In genomic region chr2:85246348-85246747, GRCh38 we compare ENCODE assay signal across 17 cellular contexts.
DNase-seq lines count a peak whose midpoint lies in the region; ATAC-seq and TF ChIP-seq lines count a peak whose summit lies in the region.
"Had no signal": no experiment of that assay in that cellular context is flagged by ENCODE, and none has a peak within 500 bp of the region (broad histone marks: within the 10 kb centered on the region; RNA-seq: fewer than 3 reads in every experiment).

No MANE protein-coding gene starts in this region.

- H3K9me3 Mint-ChIP-seq in T-helper 2 cell treated with Interferon-gamma antibody and Interleukin-4, amounts not matched to agents 5 μg/mL and 100 μg/mL, for 36 hours = no peaks in the 10 kb centered on the region
- H3K9me3 Mint-ChIP-seq: activated CD4-positive, alpha-beta T cell treated with anti-CD3 and anti-CD28 coated beads, Interleukin-2, amount 10 ng/mL, durations not matched to agents 7 days and 5 days; activated T-helper 1 cell treated with anti-CD3 and anti-CD28 coated beads, Interleukin-12 subunit alpha, Interleukin-12 subunit beta, Interleukin-2, Interleukin-4 antibody, amounts not matched to agents 30 ng/mL and 10 ng/mL and 1 ng/mL, durations not matched to agents 14 hours and 24 hours and 36 hours; natural killer cell had no signal

- peak; percentile 7 for ATAC-seq in foreskin keratinocyte
- no peak for ATAC-seq in HG03097 (IDR thresholded peaks at IDR 0.05; ENCODE audit: low FRiP score, unreplicated experiment)
- ATAC-seq: left ventricle myocardium superior, natural killer cell had no signal

- no peak overlapping the region for H3K27ac ChIP-seq in foreskin keratinocyte
- H3K27ac ChIP-seq in temporal lobe (ENCODE audit: low read depth, low read length) = peak overlapping the region; percentile 7
- H3K27ac ChIP-seq: adrenal gland had no signal

- H3K4me1 ChIP-seq in foreskin keratinocyte = peaks cover 16% of the 10 kb centered on the region

- no peak overlapping the region for H3K4me3 Mint-ChIP-seq in T-helper 2 cell treated with Interferon-gamma antibody and Interleukin-4, amounts not matched to agents 5 μg/mL and 100 μg/mL, for 36 hours
- H3K4me3 Mint-ChIP-seq: activated CD4-positive, alpha-beta T cell treated with anti-CD3 and anti-CD28 coated beads, Interleukin-2, amount 10 ng/mL, durations not matched to agents 7 days and 5 days; activated T-helper 1 cell treated with anti-CD3 and anti-CD28 coated beads, Interleukin-12 subunit alpha, Interleukin-12 subunit beta, Interleukin-2, Interleukin-4 antibody, amounts not matched to agents 30 ng/mL and 10 ng/mL and 1 ng/mL, durations not matched to agents 14 hours and 24 hours and 36 hours; natural killer cell had no signal

- peak; percentile 12 for DNase-seq in T-helper 2 cell treated with Interferon-gamma antibody and Interleukin-4, amounts not matched to agents 5 μg/mL and 100 μg/mL, for 36 hours (ENCODE audit: low spot score)
- no peak for DNase-seq in T-helper 2 cell
- peak; percentile 98 for DNase-seq in NCI-H82 (lab: John Stamatoyannopoulos, UW)
- no peak for DNase-seq in foreskin keratinocyte
- DNase-seq in NOMO-1 (lab: John Stamatoyannopoulos, UW; ENCODE audit: unreplicated experiment in 2 of 2) = no peak
- DNase-seq in activated naive CD4-positive, alpha-beta T cell treated with Interleukin-2 at 50 U/mL for 16 hours = no peak
- DNase-seq: activated CD4-positive, alpha-beta T cell treated with anti-CD3 and anti-CD28 coated beads, Interleukin-2, amount 10 ng/mL, durations not matched to agents 7 days and 5 days; adrenal gland; left ventricle myocardium superior; natural killer cell; NCI-H510A; RPMI8226; stimulated activated CD4-positive, alpha-beta T cell treated with anti-CD3 and anti-CD28 coated beads, Interleukin-4, amount 100 ng/mL, for 1 hour had no signal

- H3K27me3 ChIP-seq in foreskin keratinocyte = no peaks in the 10 kb centered on the region
- H3K27me3 ChIP-seq: adrenal gland, right atrium auricular region had no signal

- no peaks in the 10 kb centered on the region for H3K4me1 Mint-ChIP-seq in T-helper 2 cell treated with Interferon-gamma antibody and Interleukin-4, amounts not matched to agents 5 μg/mL and 100 μg/mL, for 36 hours (ENCODE audit: low read depth)
- H3K4me1 Mint-ChIP-seq: activated CD4-positive, alpha-beta T cell treated with anti-CD3 and anti-CD28 coated beads, Interleukin-2, amount 10 ng/mL, durations not matched to agents 7 days and 5 days had no signal

- no peak overlapping the region for H3K27ac Mint-ChIP-seq in T-helper 2 cell treated with Interferon-gamma antibody and Interleukin-4, amounts not matched to agents 5 μg/mL and 100 μg/mL, for 36 hours
- H3K27ac Mint-ChIP-seq: activated CD4-positive, alpha-beta T cell treated with anti-CD3 and anti-CD28 coated beads, Interleukin-2, amount 10 ng/mL, durations not matched to agents 7 days and 5 days; activated T-helper 1 cell treated with anti-CD3 and anti-CD28 coated beads, Interleukin-12 subunit alpha, Interleukin-12 subunit beta, Interleukin-2, Interleukin-4 antibody, amounts not matched to agents 30 ng/mL and 10 ng/mL and 1 ng/mL, durations not matched to agents 14 hours and 24 hours and 36 hours; natural killer cell had no signal

- no peaks in the 10 kb centered on the region for H3K36me3 Mint-ChIP-seq in T-helper 2 cell treated with Interferon-gamma antibody and Interleukin-4, amounts not matched to agents 5 μg/mL and 100 μg/mL, for 36 hours (ENCODE audit: low read depth)
- H3K36me3 Mint-ChIP-seq: natural killer cell had no signal

- peaks cover 4% of the 10 kb centered on the region for H3K27me3 Mint-ChIP-seq in T-helper 2 cell treated with Interferon-gamma antibody and Interleukin-4, amounts not matched to agents 5 μg/mL and 100 μg/mL, for 36 hours (ENCODE audit: low read depth)

- no peak for TF ChIP-seq CTCF in foreskin keratinocyte (conservative IDR thresholded peaks at IDR 0.05)

Comparison
In these comparisons a context has a peak if more than half of its experiments do, and no peak if none do; other contexts are left out.
1. DNase-seq: peak in T-helper 2 cell treated with Interferon-gamma antibody and Interleukin-4, amounts not matched to agents 5 μg/mL and 100 μg/mL, for 36 hours (single experiment) and NCI-H82 (single experiment); none in T-helper 2 cell (0 of 5), foreskin keratinocyte (0 of 2), NOMO-1 (0 of 2) and activated naive CD4-positive, alpha-beta T cell treated with Interleukin-2 at 50 U/mL for 16 hours (single experiment).